Comparison of ENCODE assay signal across 29 cellular contexts in the genomic region with DNA sequence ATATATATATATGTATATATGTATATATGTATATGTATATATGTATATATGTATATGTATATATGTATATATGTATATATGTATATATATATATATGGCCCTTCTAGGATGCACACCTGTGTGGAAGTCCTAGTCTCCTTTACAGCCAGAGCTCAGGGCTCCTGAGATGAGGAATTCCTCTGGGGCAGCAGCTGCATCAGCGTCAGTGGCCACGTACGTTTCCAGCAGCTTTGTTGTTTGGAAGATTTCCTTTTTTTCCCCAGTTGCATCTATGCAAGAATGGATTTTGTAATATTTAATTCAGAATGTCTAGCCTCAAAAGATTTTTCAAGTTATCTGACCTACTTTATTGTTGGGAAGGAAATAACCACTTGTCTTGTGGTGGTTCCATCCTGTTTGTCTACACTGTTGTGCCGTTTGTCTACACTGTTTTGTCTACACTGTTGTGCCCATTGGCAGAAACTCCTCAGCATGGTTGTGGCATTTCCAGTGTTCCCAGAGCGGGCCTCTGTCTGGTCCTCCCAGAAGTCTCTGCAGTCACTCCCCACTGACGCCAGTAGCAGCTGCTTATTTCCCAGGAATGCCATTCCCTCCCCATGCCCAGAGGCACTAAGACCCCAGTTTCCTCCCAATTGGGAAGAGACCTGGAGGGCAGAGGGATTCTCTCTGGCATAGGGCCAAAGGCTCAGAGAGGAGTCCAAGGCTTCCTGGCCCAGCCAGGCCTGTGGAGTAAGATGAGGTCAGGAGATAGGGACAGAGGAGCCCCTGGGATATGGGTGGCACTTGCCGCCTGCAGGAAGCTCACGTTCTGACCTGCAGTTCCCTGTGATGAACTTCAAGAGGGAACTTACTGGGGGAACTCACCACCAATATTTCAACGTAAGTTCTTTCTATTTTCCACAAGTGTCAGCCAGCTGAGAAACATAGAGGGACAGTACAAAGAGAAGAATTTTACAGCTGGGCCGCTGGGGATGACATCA.
DNase-seq lines count a peak whose midpoint lies in the region; TF ChIP-seq lines count a peak whose summit lies in the region.
"Had no signal": no experiment of that assay in that cellular context is flagged by ENCODE, and none has a peak within 500 bp of the region (broad histone marks: within the 10 kb centered on the region; RNA-seq: fewer than 3 reads in every experiment).

No MANE protein-coding gene starts in this region.

- peaks cover 8 to 35% (median 22%) of the 10 kb centered on the region in 10 experiments; a peak in 19 of 20 replicates for H3K4me1 ChIP-seq in BLaER1 treated with 17β-estradiol and CSF1 and Interleukin-3, amounts not matched to agents 10 nM and 100 nM
- peaks cover 49% of the 10 kb centered on the region for H3K4me1 ChIP-seq in PC-9 (replicated peaks; ENCODE audit: insufficient read depth)
- H3K4me1 ChIP-seq in hepatocyte (ENCODE audit: insufficient read depth), result peaks cover 23% of the 10 kb centered on the region
- peaks cover 4 to 9% (median 7%) of the 10 kb centered on the region in 3 donors for H3K4me1 ChIP-seq in skeletal muscle tissue (ENCODE audit: control insufficient read depth in 3 of 3, insufficient read depth in 3 of 3, low read length in 3 of 3)
- H3K4me1 ChIP-seq: SJSA1, testis had no signal

- POLR2A ChIA-PET in PC-9 (lab: Charles Lee; ENCODE audit: unreplicated experiment), result interaction anchor here (1.1 kb wide), 1 partner anchor 13 kb away, joined by 3 read pairs; no protein-coding TSS in a partner anchor

- peaks cover 43% of the 10 kb centered on the region for H3F3A ChIP-seq in PC-9 (ENCODE audit: insufficient read depth, low read depth)

- H3K4me2 ChIP-seq in BLaER1 treated with 17β-estradiol and CSF1 and Interleukin-3, amounts not matched to agents 10 nM and 100 nM, result peak overlapping the region; percentile 13 to 48 (median 29); a peak in 14 of 22 replicates
- H3K4me2 ChIP-seq in PC-9 (peak overlapping the region; percentile 3; the same call in 1 of the 2 replicates), hepatocyte (no peak overlapping the region)

- 0 out of 20 replicates have a peak overlapping the region, but pooled peaks of 1 of the 10 experiments have one; percentile 0 for H3K4me3 ChIP-seq in BLaER1 treated with 17β-estradiol and CSF1 and Interleukin-3, amounts not matched to agents 10 nM and 100 nM
- H3K4me3 ChIP-seq in PC-9, result no peak overlapping the region
- H3K4me3 ChIP-seq in hepatocyte, result no peak overlapping the region
- no peak overlapping the region for H3K4me3 ChIP-seq in skeletal muscle tissue (ENCODE audit: low read length in 3 of 3)
- H3K4me3 ChIP-seq: ascending aorta, cardiac muscle cell, coronary artery, lower lobe of right lung, SJSA1, testis had no signal

- CTCF ChIA-PET in PC-9 (lab: Charles Lee), result no interaction called here

- H3K9me2 ChIP-seq in PC-9 (ENCODE audit: insufficient read depth), result no peaks in the 10 kb centered on the region
- no peaks in the 10 kb centered on the region for H3K9me2 ChIP-seq in hepatocyte (replicated peaks; ENCODE audit: insufficient read depth)

- peaks cover 22 to 63% (median 40%) of the 10 kb centered on the region in 11 experiments; a peak in 20 of 22 replicates for H3K9me3 ChIP-seq in BLaER1 treated with 17β-estradiol and CSF1 and Interleukin-3, amounts not matched to agents 10 nM and 100 nM (replicated peaks in 1 of 11)
- peaks cover 13% of the 10 kb centered on the region; the same call in 1 of the 2 replicates for H3K9me3 ChIP-seq in PC-9 (ENCODE audit: insufficient read depth, low read depth)
- H3K9me3 ChIP-seq in hepatocyte (ENCODE audit: low read depth), result no peaks in the 10 kb centered on the region
- H3K9me3 ChIP-seq in skeletal muscle tissue (ENCODE audit: control insufficient read depth in 3 of 3, low read length in 3 of 3), result no peaks in the 10 kb centered on the region
- H3K9me3 ChIP-seq: ascending aorta, lower lobe of right lung, SJSA1, testis had no signal

- no peak overlapping the region for H3K9ac ChIP-seq in BLaER1 treated with 17β-estradiol and CSF1 and Interleukin-3, amounts not matched to agents 10 nM and 100 nM
- no peak overlapping the region for H3K9ac ChIP-seq in skeletal muscle tissue (ENCODE audit: low read depth in 1 of 3, low read length in 3 of 3)

- H4K20me1 ChIP-seq in BLaER1 treated with 17β-estradiol and CSF1 and Interleukin-3, amounts not matched to agents 10 nM and 100 nM, result no peaks in the 10 kb centered on the region
- no peaks in the 10 kb centered on the region for H4K20me1 ChIP-seq in PC-9 (ENCODE audit: insufficient read depth)
- H4K20me1 ChIP-seq in hepatocyte (ENCODE audit: insufficient read depth, poor library complexity, severe bottlenecking), result no peaks in the 10 kb centered on the region

- 92% methylated on average over 10 of the region's 10 CpGs for WGBS in hepatocyte (ENCODE audit: low lambda C conversion rate, missing lambda C conversion rate)

- no TSS peak for BruUV-seq in PC-9 (replicated peaks; lab: Mats Ljungman, UMichigan)

- H3K79me2 ChIP-seq in PC-9 (ENCODE audit: low read depth) (no peaks in the 10 kb centered on the region), hepatocyte (no peaks in the 10 kb centered on the region)

- no peaks in the 10 kb centered on the region for H3K36me3 ChIP-seq in BLaER1 treated with 17β-estradiol and CSF1 and Interleukin-3, amounts not matched to agents 10 nM and 100 nM
- no peaks in the 10 kb centered on the region for H3K36me3 ChIP-seq in PC-9 (ENCODE audit: low read depth)
- no peaks in the 10 kb centered on the region for H3K36me3 ChIP-seq in hepatocyte (replicated peaks; ENCODE audit: insufficient read depth, low read depth)
- H3K36me3 ChIP-seq in skeletal muscle tissue (ENCODE audit: control insufficient read depth in 3 of 3, insufficient read depth in 3 of 3, low read length in 3 of 3), result no peaks in the 10 kb centered on the region
- H3K36me3 ChIP-seq: ascending aorta, cardiac muscle cell, lower lobe of right lung, SJSA1 had no signal

- no peak for DNase-seq in PC-9
- DNase-seq in hepatocyte (ENCODE audit: low spot score), result no peak
- no peak for DNase-seq in SIG-M5 (lab: John Stamatoyannopoulos, UW)
- DNase-seq in hippocampal formation (lab: John Stamatoyannopoulos, UW), result no peak
- no peak for DNase-seq in SW480 (ENCODE audit: low spot score)
- DNase-seq: activated CD4-positive, alpha-beta T cell treated with anti-CD3 and anti-CD28 coated beads, Interleukin-2, amount 50 U/mL, for 1 hour; activated gamma-delta T cell treated with Interleukin-2 at 50 U/mL for 16 hours; activated naive CD8-positive, alpha-beta T cell treated with anti-CD3 and anti-CD28 coated beads, Interleukin-2, amount 10 ng/mL, durations not matched to agents 7 days and 5 days; activated T-cell treated with anti-CD3 and anti-CD28 coated beads, Interleukin-2, amount 50 U/mL, for 48 hours; Calu3; effector memory CD4-positive, alpha-beta T cell; foreskin fibroblast; head of caudate nucleus; Kasumi-1; kidney glomerular epithelial cell; lower lobe of right lung; NCI-H146; NCI-H446; NCI-H774; stimulated activated CD8-positive, alpha-beta memory T cell treated with anti-CD3 and anti-CD28 coated beads, Interleukin-4, amount 100 ng/mL, for 48 hours; T-cell; testis had no signal

- intact Hi-C loops in PC-9 (cut with micrococcal nuclease; ENCODE audit: unreplicated experiment), result no loop called here

- H3K27me3 ChIP-seq in BLaER1 treated with 17β-estradiol and CSF1 and Interleukin-3, amounts not matched to agents 10 nM and 100 nM, result peaks cover 20 to 35% (median 28%) of the 10 kb centered on the region in 11 experiments
- no peaks in the 10 kb centered on the region for H3K27me3 ChIP-seq in PC-9 (ENCODE audit: insufficient read depth, low read depth)
- H3K27me3 ChIP-seq in hepatocyte, result no peaks in the 10 kb centered on the region
- H3K27me3 ChIP-seq in skeletal muscle tissue (ENCODE audit: control insufficient read depth in 3 of 3, insufficient read depth in 3 of 3, low read length in 3 of 3), result peaks cover 0 to 9% (median 0%) of the 10 kb centered on the region in 3 donors
- H3K27me3 ChIP-seq: SJSA1, testis had no signal

- peak overlapping the region in 5 of 11 experiments; percentile 10 to 45 (median 22); a peak in 5 of 22 replicates for H3K27ac ChIP-seq in BLaER1 treated with 17β-estradiol and CSF1 and Interleukin-3, amounts not matched to agents 10 nM and 100 nM
- peak overlapping the region; percentile 7; the same call in 1 of the 2 replicates for H3K27ac ChIP-seq in PC-9
- peak overlapping the region; percentile 87 for H3K27ac ChIP-seq in hepatocyte
- H3K27ac ChIP-seq in skeletal muscle tissue (ENCODE audit: low read depth, low read length), result peak overlapping the region; percentile 64
- H3K27ac ChIP-seq: ascending aorta, cardiac muscle cell, epithelial cell of prostate, lower lobe of right lung, SJSA1, testis had no signal

- TF ChIP-seq CTCF in PC-9 (conservative IDR thresholded peaks at IDR 0.05), result no peak
- TF ChIP-seq CTCF in hepatocyte (IDR thresholded peaks at IDR 0.05; ENCODE audit: poor library complexity), result no peak

- H2AFZ ChIP-seq in PC-9 (no peak overlapping the region), hepatocyte (no peak overlapping the region)
